ENCODE assay signal across 9 cellular contexts in the genomic region with DNA sequence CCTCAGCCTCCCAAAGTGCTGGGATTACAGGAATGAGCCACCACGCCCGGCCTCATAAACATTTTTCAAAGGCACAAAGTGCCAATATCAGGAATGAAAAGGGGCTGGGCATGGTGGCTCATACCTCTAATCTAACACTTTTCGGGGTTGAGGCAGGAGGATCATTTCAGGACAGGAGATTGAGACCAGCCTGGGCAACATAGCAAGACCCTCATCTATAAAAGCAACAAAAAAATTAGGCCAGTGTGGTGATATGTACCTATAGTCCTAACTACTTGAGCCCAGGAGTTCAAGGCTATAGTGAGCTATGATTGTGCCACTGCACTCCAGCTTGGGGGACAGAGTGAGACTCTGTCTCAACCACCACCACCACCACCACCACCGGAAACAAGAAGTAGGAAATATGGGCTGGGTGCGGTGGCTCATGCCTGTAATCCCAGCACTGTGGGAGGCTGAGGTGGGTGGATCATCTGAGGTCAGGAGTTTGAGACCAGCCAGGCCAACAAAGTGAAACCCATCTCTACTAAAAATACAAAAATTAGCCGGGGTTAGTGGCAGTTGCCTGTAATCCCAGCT. TPM values are rescaled to one million over a fixed set of nuclear protein-coding genes. Genes with fewer than 3 reads are reported as not detected.
"Had no signal": no experiment of that assay in that cellular context is flagged by ENCODE, and none has a peak within 500 bp of the region (broad histone marks: within the 10 kb centered on the region; RNA-seq: fewer than 3 reads in every experiment).

No MANE protein-coding gene starts in this region.

RNA-seq across cellular contexts. Expression of gene AQP10, which starts 53.0 kb away (rescaled TPM):
- total RNA-seq: activated naive CD8-positive, alpha-beta T cell treated with anti-CD3 and anti-CD28 coated beads, Interleukin-2, amount 10 ng/mL, durations not matched to agents 7 days and 5 days; dermis blood vessel endothelial cell; endothelial cell of umbilical vein; esophagus muscularis mucosa; kidney; left lobe of liver; right lobe of liver; T-helper 2 cell treated with Interferon-gamma antibody and Interleukin-4, amounts not matched to agents 100 ng/mL and 5 ng/mL, for 36 hours; uterus had no signal
